Comparison of ENCODE assay signal across 19 cellular contexts in genomic region chr22:19517171-19517500, GRCh38. TPM values are rescaled to one million over a fixed set of nuclear protein-coding genes. Genes with fewer than 3 reads are reported as not detected.
"Had no signal": no experiment of that assay in that cellular context is flagged by ENCODE, and none has a peak within 500 bp of the region (broad histone marks: within the 10 kb centered on the region; RNA-seq: fewer than 3 reads in every experiment).

No MANE protein-coding gene starts in this region.

- H3K27ac ChIP-seq: coronary artery, heart left ventricle, parathyroid adenoma, psoas muscle, right lobe of liver, stomach, thoracic aorta had no signal

- H3K9me3 ChIP-seq: psoas muscle, right lobe of liver, stomach, thoracic aorta had no signal

- H3K4me3 ChIP-seq: coronary artery, heart left ventricle, psoas muscle, right lobe of liver, stomach, thoracic aorta had no signal

- DNase-seq: cerebellar nuclear complex; effector CD4-positive, alpha-beta T cell; heart left ventricle; hippocampal formation; kidney glomerular epithelial cell; natural killer cell; psoas muscle; retina; stimulated activated CD4-positive, alpha-beta T cell treated with anti-CD3 and anti-CD28 coated beads, Interleukin-4, amount 100 ng/mL, for 1 hour; stimulated activated naive CD4-positive, alpha-beta T cell; stomach; substantia nigra; trophoblast cell had no signal

- H3K4me3 Mint-ChIP-seq: mesothelial cell of epicardium, natural killer cell had no signal

- H3K36me3 Mint-ChIP-seq: natural killer cell had no signal

- H3K27ac Mint-ChIP-seq: mesothelial cell of epicardium, natural killer cell had no signal

- H3K9me3 Mint-ChIP-seq: natural killer cell had no signal

- H3K4me1 ChIP-seq: parathyroid adenoma, psoas muscle, right lobe of liver, stomach had no signal

- H3K36me3 ChIP-seq: right lobe of liver, stomach, thoracic aorta had no signal

- H3K9ac ChIP-seq: parathyroid adenoma had no signal

- H3K27me3 ChIP-seq: heart left ventricle, right lobe of liver had no signal

- H3K4me1 Mint-ChIP-seq: mesothelial cell of epicardium, natural killer cell had no signal

RNA-seq across cellular contexts. Expression of gene CLDN5, which starts 7.1 kb away (rescaled TPM):
- total RNA-seq: mesothelial cell of epicardium had no signal
- polyA plus RNA-seq: fibroblast of lung had no signal
